Comparison of ENCODE assay signal across 8 cellular contexts in the genomic region with DNA sequence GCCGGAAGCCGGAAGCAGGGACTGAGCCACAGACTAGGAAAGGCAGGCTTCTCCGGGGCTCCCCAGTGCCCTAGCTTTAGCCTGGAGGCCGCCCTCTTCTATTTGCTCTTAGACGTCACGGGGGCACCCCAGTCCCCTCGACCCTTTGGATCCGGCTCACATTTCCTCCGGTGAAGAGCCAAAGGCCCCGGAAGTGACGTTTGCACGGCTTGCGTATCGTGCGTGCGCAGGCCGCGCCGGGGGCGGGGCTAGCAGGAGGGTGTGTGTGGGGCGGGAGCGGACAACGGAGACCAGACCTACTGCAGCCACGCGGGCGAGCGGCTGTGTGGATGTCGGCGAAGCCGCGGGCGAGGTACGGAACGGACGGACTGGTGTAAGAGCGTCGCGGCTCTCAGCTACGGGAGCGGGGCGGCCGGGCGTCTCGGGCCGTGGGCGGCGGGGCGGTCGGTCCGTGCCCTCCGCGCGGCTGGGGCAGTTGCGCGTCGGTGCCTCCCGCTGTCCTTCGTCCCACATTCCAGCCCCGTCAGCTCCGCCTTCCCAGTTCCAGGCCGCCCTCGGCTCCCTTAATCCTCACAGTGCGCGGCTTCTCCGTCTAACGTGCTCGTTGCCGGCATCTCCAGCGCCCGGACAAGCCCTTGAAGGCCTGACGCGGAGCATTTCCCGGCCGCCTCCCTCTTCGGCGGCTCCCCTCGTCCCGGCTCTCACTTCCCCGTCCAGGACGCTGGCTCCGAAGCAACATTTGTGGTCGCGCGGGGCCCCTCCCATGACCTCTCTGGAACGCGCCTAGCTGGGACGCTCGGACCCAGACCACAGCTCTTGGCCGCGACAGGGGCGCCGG. TPM values are rescaled to one million over a fixed set of nuclear protein-coding genes. Genes with fewer than 3 reads are reported as not detected.
DNase-seq lines count a peak whose midpoint lies in the region; ATAC-seq and TF ChIP-seq lines count a peak whose summit lies in the region.

No MANE protein-coding gene starts in this region.

- H3K4me1 ChIP-seq in colonic mucosa = no peaks in the 10 kb centered on the region

- ATAC-seq in HG03457 (IDR thresholded peaks at IDR 0.05; ENCODE audit: unreplicated experiment) (peak; percentile 85), left colon (peak; percentile 95)

- intact Hi-C loops in colonic mucosa (cut with DNase I) = loop anchor here (1.0 to 10.0 kb wide), 2 partner anchors 26 to 60 kb away; partner anchors contain the start of gene KCTD7
- intact Hi-C loops in left colon (cut with DNase I, micrococcal nuclease) = no loop called here

- H3K27me3 ChIP-seq in BJ (ENCODE audit: control insufficient read depth, insufficient read depth, low read length) = no peaks in the 10 kb centered on the region
- no peaks in the 10 kb centered on the region for H3K27me3 ChIP-seq in colonic mucosa

- H3K9ac ChIP-seq in colonic mucosa (ENCODE audit: low read depth in 2 of 2, low read length in 2 of 2) = peak overlapping the region; percentile 88 to 98

- POLR2A ChIA-PET in BJ (lab: Charles Lee) = interaction anchor here (0.5 kb wide), 2 partner anchors 10 to 61 kb away, joined by 3 to 9 read pairs; no protein-coding TSS in a partner anchor

- no peak for TF ChIP-seq CTCF in BJ (IDR thresholded peaks at IDR 0.05; ENCODE audit: insufficient read depth, low read depth, low read length)
- TF ChIP-seq CTCF in colonic mucosa (IDR thresholded peaks at IDR 0.05) = no peak

- H3K36me3 ChIP-seq in BJ (ENCODE audit: control insufficient read depth, insufficient read depth, low read length) (peaks cover 2% of the 10 kb centered on the region; the same call in 1 of the 2 replicates), colonic mucosa (no peaks in the 10 kb centered on the region)

- DNase-seq in BJ (ENCODE audit: low read depth) (peak; percentile 81), GM19240 (ENCODE audit: insufficient read length, low spot score) (peak; percentile 98), NCI-H524 (lab: John Stamatoyannopoulos, UW) (peak; percentile 97 to 98), colonic mucosa (peak; percentile 99), left colon (peak; percentile 99)
- peak; percentile 99 for DNase-seq in activated CD4-positive, alpha-beta T cell treated with anti-CD3 and anti-CD28 coated beads for 48 hours
- DNase-seq in stimulated activated CD4-positive, alpha-beta T cell treated with anti-CD3 and anti-CD28 coated beads, Interleukin-1b, Interleukin-23, amount 100 ng/mL, for 4 hours (ENCODE audit: low read depth in 2 of 2) = peak; percentile 91 to 94

- peak overlapping the region; percentile 97 for H3K27ac ChIP-seq in colonic mucosa

- H3K9me3 ChIP-seq in colonic mucosa = no peaks in the 10 kb centered on the region

- peak overlapping the region; percentile 74 for H3K4me3 ChIP-seq in BJ (ENCODE audit: low read depth, low read length)
- peak overlapping the region; percentile 79 for H3K4me3 ChIP-seq in colonic mucosa

- CTCF ChIA-PET in BJ (lab: Yijun Ruan, JAX) = interaction anchor here (1.5 kb wide), 2 partner anchors 47 to 96 kb away, joined by 3 to 4 read pairs; no protein-coding TSS in a partner anchor

RNA-seq across cellular contexts. Expression of gene KCTD7, which starts 25.8 kb away (rescaled TPM):
- polyA plus RNA-seq in BJ (2011; rRNA removed) = 13.5 and 21.0 TPM in 2 replicates
- polyA minus RNA-seq in BJ (2011; rRNA and poly(A)+ RNA removed) = 11.0 and 14.1 TPM in 2 replicates
- 1 to 10 TPM; 4.1 to 6.1 TPM for total RNA-seq in colonic mucosa
- total RNA-seq in left colon = 1 to 10 TPM; 5.6 to 8.6 TPM

Comparison
In these comparisons a context has a peak if more than half of its experiments do, and no peak if none do; other contexts are left out.
1. Peak in every context shown above with its lines: DNase-seq, ATAC-seq, H3K4me3 ChIP-seq and H3K27ac ChIP-seq.